1 cellular context compared by ENCODE assay signal in genomic region chr22:40636380-40637180, GRCh38.
A peak's percentile ranks its signal among the peaks of the same experiment; 100 is the strongest.
TF ChIP-seq lines count a peak whose summit lies in the region.

Gene MRTFA, minus strand, starts transcription at chr22:40636719.

TF ChIP-seq in HepG2, 621 proteins besides CTCF, POLR2A, EP300 and RAD21 (continued from another document and continues in another):
- TF ChIP-seq LRRFIP1 (CRISPR knock-in tag; conservative IDR thresholded peaks at IDR 0.05) (no peak; the same call in 1 of the 2 replicates), ZHX2 (IDR thresholded peaks at IDR 0.05; ENCODE audit: low read depth) (no peak), ZHX2 (CRISPR knock-in tag; IDR thresholded peaks at IDR 0.05; ENCODE audit: borderline replicate concordance) (0 out of 2 replicates have a peak, but pooled peaks have one; percentile 73), KLF11 (CRISPR knock-in tag; IDR thresholded peaks at IDR 0.05) (no peak), SP1 (IDR thresholded peaks at IDR 0.05) (0 out of 2 replicates have a peak, but pooled peaks have one; percentile 15), SP1 (CRISPR knock-in tag; IDR thresholded peaks at IDR 0.05) (peak; percentile 86), ZBTB42 (CRISPR knock-in tag; IDR thresholded peaks at IDR 0.05) (no peak), PAX8 (CRISPR knock-in tag; IDR thresholded peaks at IDR 0.05; ENCODE audit: borderline replicate concordance) (no peak), ZNF10 (CRISPR knock-in tag; IDR thresholded peaks at IDR 0.05; ENCODE audit: borderline replicate concordance, low read depth) (no peak), KLF6 (CRISPR knock-in tag; IDR thresholded peaks at IDR 0.05) (peak; percentile 71), SOX13 (IDR thresholded peaks at IDR 0.05) (no peak), SOX13 (CRISPR knock-in tag; conservative IDR thresholded peaks at IDR 0.05 in 1 of 2, IDR thresholded peaks at IDR 0.05 in 1 of 2) (no peak; a peak in 1 of 4 replicates), EEA1 (CRISPR knock-in tag; IDR thresholded peaks at IDR 0.05; ENCODE audit: borderline replicate concordance) (peak; percentile 78; the same call in 1 of the 2 replicates), BRF2 (CRISPR knock-in tag; IDR thresholded peaks at IDR 0.05) (no peak), TEAD3 (CRISPR knock-in tag; optimal IDR thresholded peaks at IDR 0.05; ENCODE audit: borderline replicate concordance) (peak; percentile 7), NR2F6 (IDR thresholded peaks at IDR 0.05) (no peak), NR2F6 (CRISPR knock-in tag; IDR thresholded peaks at IDR 0.05) (no peak; the same call in 1 of the 2 replicates), IRF2 (CRISPR knock-in tag; IDR thresholded peaks at IDR 0.05) (0 out of 2 replicates have a peak, but pooled peaks have one; percentile 12), MAX (IDR thresholded peaks at IDR 0.05) (peak; percentile 77), ZNF281 (CRISPR knock-in tag; IDR thresholded peaks at IDR 0.05; ENCODE audit: borderline replicate concordance) (peak; percentile 86), PHF21A (CRISPR knock-in tag; IDR thresholded peaks at IDR 0.05) (no peak), POLR2AphosphoS2 (IDR thresholded peaks at IDR 0.05; ENCODE audit: low read depth, low read length) (no peak), ZNF350 (CRISPR knock-in tag; IDR thresholded peaks at IDR 0.05; ENCODE audit: borderline replicate concordance, low read depth) (peak; percentile 60), CHD2 (IDR thresholded peaks at IDR 0.05; ENCODE audit: low read depth, low read length) (no peak), BATF2 (CRISPR knock-in tag; IDR thresholded peaks at IDR 0.05) (no peak), ZNF878 (CRISPR knock-in tag; IDR thresholded peaks at IDR 0.05) (no peak), SMARCC2 (IDR thresholded peaks at IDR 0.05) (no peak), ZNF713 (CRISPR knock-in tag; IDR thresholded peaks at IDR 0.05) (no peak), ZMYM4 (CRISPR knock-in tag; IDR thresholded peaks at IDR 0.05) (peak; percentile 89), RNF2 (conservative IDR thresholded peaks at IDR 0.05; ENCODE audit: low read depth) (no peak), ZNF790 (CRISPR knock-in tag; IDR thresholded peaks at IDR 0.05; ENCODE audit: borderline replicate concordance) (no peak; the same call in 1 of the 2 replicates), MAFK (conservative IDR thresholded peaks at IDR 0.05 in 1 of 2, IDR thresholded peaks at IDR 0.05 in 1 of 2; ENCODE audit: low read length in 2 of 2) (no peak), ZNF256 (CRISPR knock-in tag; conservative IDR thresholded peaks at IDR 0.05) (no peak; the same call in 1 of the 2 replicates), TRIM24 (CRISPR knock-in tag; IDR thresholded peaks at IDR 0.05) (no peak), NFIC (IDR thresholded peaks at IDR 0.05; ENCODE audit: low read length) (no peak), ZNF329 (CRISPR knock-in tag; IDR thresholded peaks at IDR 0.05; ENCODE audit: low read depth) (peak; percentile 9; the same call in 1 of the 2 replicates), MYPOP (CRISPR knock-in tag; IDR thresholded peaks at IDR 0.05) (0 out of 2 replicates have a peak, but pooled peaks have one; percentile 37), YEATS4 (CRISPR knock-in tag; IDR thresholded peaks at IDR 0.05; ENCODE audit: borderline replicate concordance) (peak; percentile 57), ZNF761 (CRISPR knock-in tag; conservative IDR thresholded peaks at IDR 0.05) (no peak), TP53 (CRISPR knock-in tag; conservative IDR thresholded peaks at IDR 0.05) (no peak), PITX1 (CRISPR knock-in tag; IDR thresholded peaks at IDR 0.05) (peak; percentile 54), SOX6 (IDR thresholded peaks at IDR 0.05) (no peak), SOX6 (CRISPR knock-in tag; IDR thresholded peaks at IDR 0.05) (no peak), SRY (CRISPR knock-in tag; IDR thresholded peaks at IDR 0.05) (no peak; the same call in 1 of the 2 replicates), KDM6A (CRISPR knock-in tag; IDR thresholded peaks at IDR 0.05; ENCODE audit: low read depth) (no peak), SMAD1 (CRISPR knock-in tag; IDR thresholded peaks at IDR 0.05; ENCODE audit: borderline replicate concordance, low read depth) (0 out of 2 replicates have a peak, but pooled peaks have one; percentile 4), ZNF546 (CRISPR knock-in tag; conservative IDR thresholded peaks at IDR 0.05) (no peak), ZNF556 (CRISPR knock-in tag; IDR thresholded peaks at IDR 0.05; ENCODE audit: borderline replicate concordance) (no peak), ZBTB8A (CRISPR knock-in tag; IDR thresholded peaks at IDR 0.05; ENCODE audit: borderline replicate concordance, low read depth) (no peak), MAZ (IDR thresholded peaks at IDR 0.05; ENCODE audit: borderline replicate concordance, low read depth, low read length) (peak; percentile 61), MAZ (CRISPR knock-in tag; IDR thresholded peaks at IDR 0.05; ENCODE audit: low read depth) (peak; percentile 36), NFIB (CRISPR knock-in tag; IDR thresholded peaks at IDR 0.05; ENCODE audit: borderline replicate concordance) (no peak), MEIS1 (CRISPR knock-in tag; IDR thresholded peaks at IDR 0.05; ENCODE audit: borderline replicate concordance) (no peak), DNMT1 (CRISPR knock-in tag; IDR thresholded peaks at IDR 0.05) (no peak), TFE3 (CRISPR knock-in tag; IDR thresholded peaks at IDR 0.05) (no peak)
